ENCODE assay signal across 7 cellular contexts in genomic region chr16:72832640-72833039, GRCh38.
DNase-seq lines count a peak whose midpoint lies in the region; ATAC-seq, FAIRE-seq and TF ChIP-seq lines count a peak whose summit lies in the region.

No MANE protein-coding gene starts in this region.

- no peak for FAIRE-seq in H54 (lab: Jason Lieb, UNC)

- peak; percentile 34 for DNase-seq in GM04503 (ENCODE audit: low read depth)
- peak; percentile 69 for DNase-seq in H54 (ENCODE audit: insufficient read length, low spot score)
- DNase-seq in NCI-H146 treated with DMSO at 0.1 percent for 48 hours (lab: John Stamatoyannopoulos, UW; ENCODE audit: unreplicated experiment) = peak; percentile 8
- DNase-seq in activated CD4-positive, alpha-beta T cell treated with anti-CD3 and anti-CD28 coated beads for 1 hour = peak; percentile 38
- peak; percentile 71 for DNase-seq in cerebellum (ENCODE audit: low spot score)
- DNase-seq in right lobe of liver = peak; percentile 82 to 85 (median 84)
- DNase-seq in stimulated activated CD4-positive, alpha-beta T cell treated with anti-CD3 and anti-CD28 coated beads, TNF-alpha, amount 100 ng/mL, for 24 hours (ENCODE audit: low read depth in 3 of 3) = peak; percentile 40 to 69 (median 49)

- H3K9me3 ChIP-seq in right lobe of liver = no peaks in the 10 kb centered on the region

- ATAC-seq in right lobe of liver = peak; percentile 89 to 93 (median 91)

- intact Hi-C loops in right lobe of liver (cut with DNase I) = loop anchor here in 1 of 2 donors (10.0 kb wide), 2 partner anchors 122 to 212 kb away; partner anchors contain the start of gene ZFHX3

- TF ChIP-seq CTCF in right lobe of liver (IDR thresholded peaks at IDR 0.05) = peak; percentile 92 to 95 (median 94)

- H3K4me3 ChIP-seq in right lobe of liver = no peak overlapping the region

- H3K36me3 ChIP-seq in right lobe of liver = peaks cover 0 to 8% (median 0%) of the 10 kb centered on the region in 4 donors

- WGBS in right lobe of liver (ENCODE audit: insufficient coverage, low coverage, low lambda C conversion rate, missing lambda C conversion rate) = 19% methylated on average over 6 of the region's 6 CpGs

- H3K27me3 ChIP-seq in right lobe of liver = no peaks in the 10 kb centered on the region

- H3K4me1 ChIP-seq in right lobe of liver = peaks cover 0 to 26% (median 13%) of the 10 kb centered on the region in 4 donors

- TF ChIP-seq POLR2A in H54 (IDR thresholded peaks at IDR 0.05; ENCODE audit: low read depth, low read length) (no peak), right lobe of liver (IDR thresholded peaks at IDR 0.05) (no peak)

- no peak overlapping the region for H3K27ac ChIP-seq in right lobe of liver

Comparison
In these comparisons a context has a peak if more than half of its experiments do, and no peak if none do; other contexts are left out.
1. DNase-seq: peak in every context shown above with its lines; median percentile 84 in right lobe of liver; 71 in cerebellum; 69 in H54; 49 in stimulated activated CD4-positive, alpha-beta T cell treated with anti-CD3 and anti-CD28 coated beads, TNF-alpha, amount 100 ng/mL, for 24 hours; 38 in activated CD4-positive, alpha-beta T cell treated with anti-CD3 and anti-CD28 coated beads for 1 hour; 34 in GM04503; 8 in NCI-H146 treated with DMSO at 0.1 percent for 48 hours.